In the genomic region with DNA sequence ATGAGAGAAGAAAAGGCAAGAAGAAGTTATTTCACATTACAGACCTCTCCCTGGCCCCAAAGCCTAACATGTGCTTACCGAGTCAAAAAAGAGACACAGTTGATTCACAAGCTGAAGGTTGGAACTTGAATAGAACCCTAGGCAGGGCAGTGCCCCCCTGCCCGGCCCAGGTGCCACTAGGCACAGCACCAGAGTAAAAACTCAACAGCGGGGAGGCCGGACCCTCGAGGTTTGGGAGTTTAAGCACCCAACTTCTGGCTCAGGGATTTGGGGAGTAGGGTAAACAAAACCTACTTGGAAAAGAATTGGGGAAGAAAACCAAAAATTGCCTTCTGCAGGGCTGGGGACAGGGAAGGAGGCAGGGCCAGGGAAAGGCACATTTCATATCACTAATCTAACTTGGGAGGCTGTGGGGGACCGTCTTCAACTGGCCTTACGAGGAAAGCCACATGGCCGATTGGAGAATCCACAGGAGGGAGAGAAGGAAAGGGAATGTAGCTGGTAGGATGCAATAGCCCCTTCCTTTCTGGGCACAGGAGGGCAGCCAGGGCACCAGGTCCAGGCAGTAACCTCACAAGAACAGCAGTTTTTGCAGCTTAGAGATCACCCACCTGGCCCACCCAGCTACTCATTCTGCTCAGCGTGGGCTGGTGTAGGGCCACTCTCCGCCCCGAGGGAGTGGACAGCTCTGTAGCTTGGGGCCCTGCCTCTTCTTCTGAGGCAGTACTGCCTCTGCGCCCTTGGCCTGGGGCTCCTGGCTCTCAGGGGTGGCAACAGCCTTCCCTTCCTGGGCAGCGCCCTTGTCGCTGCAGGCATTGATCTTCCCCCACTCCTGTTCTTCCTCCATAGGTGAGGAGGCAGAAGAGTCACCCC, we compare ENCODE assay signal across 18 cellular contexts. TPM values are rescaled to one million over a fixed set of nuclear protein-coding genes. Genes with fewer than 3 reads are reported as not detected.
A peak's percentile ranks its signal among the peaks of the same experiment; 100 is the strongest.
DNase-seq lines count a peak whose midpoint lies in the region; ATAC-seq and TF ChIP-seq lines count a peak whose summit lies in the region.
"Had no signal": no experiment of that assay in that cellular context is flagged by ENCODE, and none has a peak within 500 bp of the region (broad histone marks: within the 10 kb centered on the region; RNA-seq: fewer than 3 reads in every experiment).

No MANE protein-coding gene starts in this region.

- H3K36me3 ChIP-seq in GM23338 (ENCODE audit: insufficient read depth) (peaks cover 13% of the 10 kb centered on the region), neural progenitor cell (no peaks in the 10 kb centered on the region)
- H3K36me3 ChIP-seq: ovary had no signal

- H3K9me2 ChIP-seq in GM23338 (ENCODE audit: insufficient read depth) = no peaks in the 10 kb centered on the region

- H3K9me3 ChIP-seq in neural progenitor cell (ENCODE audit: low read depth) = no peaks in the 10 kb centered on the region
- H3K9me3 ChIP-seq: ovary, SJSA1 had no signal

- H3K9ac ChIP-seq in neural progenitor cell = no peak overlapping the region

- H3K4me2 ChIP-seq in GM23338 = no peak overlapping the region
- no peak overlapping the region for H3K4me2 ChIP-seq in neural progenitor cell

- H3K27me3 Mint-ChIP-seq in GM23338 (ENCODE audit: insufficient read depth, low read depth, poor library complexity) = peaks cover 6% of the 10 kb centered on the region
- H3K27me3 Mint-ChIP-seq in brain = no peaks in the 10 kb centered on the region
- no peaks in the 10 kb centered on the region for H3K27me3 Mint-ChIP-seq in neural progenitor cell (ENCODE audit: insufficient read depth, low read depth)
- H3K27me3 Mint-ChIP-seq: activated CD8-positive, alpha-beta T cell treated with anti-CD3 and anti-CD28 coated beads for 36 hours had no signal

- peak overlapping the region; percentile 64; the same call in 1 of the 2 replicates for H2AFZ ChIP-seq in GM23338
- no peak overlapping the region for H2AFZ ChIP-seq in neural progenitor cell (replicated peaks)

- H3K27ac ChIP-seq in C4-2B = peak overlapping the region; percentile 71
- H3K27ac ChIP-seq in GM23338 (ENCODE audit: low read depth) = no peak overlapping the region
- no peak overlapping the region for H3K27ac ChIP-seq in neural progenitor cell
- H3K27ac ChIP-seq: SJSA1 had no signal

- no peaks in the 10 kb centered on the region for H4K20me1 ChIP-seq in GM23338 (replicated peaks; ENCODE audit: insufficient read depth)
- H4K20me1 ChIP-seq in neural progenitor cell (ENCODE audit: low read depth) = no peaks in the 10 kb centered on the region

- no peaks in the 10 kb centered on the region; the same call in 1 of the 2 replicates for H3K4me1 ChIP-seq in GM23338 (ENCODE audit: insufficient read depth)
- no peaks in the 10 kb centered on the region for H3K4me1 ChIP-seq in neural progenitor cell

- H3F3A ChIP-seq in GM23338 (replicated peaks; ENCODE audit: low read depth) = no peaks in the 10 kb centered on the region; the same call in 1 of the 2 replicates
- H3F3A ChIP-seq in neural progenitor cell (ENCODE audit: low read depth) = no peaks in the 10 kb centered on the region

- H3K4me3 Mint-ChIP-seq in GM23338 (no peak overlapping the region; the same call in 2 of the 3 replicates), brain (peak overlapping the region; percentile 16 to 77 (median 60)), neural progenitor cell (peak overlapping the region; percentile 46)

- ATAC-seq in GM23338 = no peak
- ATAC-seq: HCT116 had no signal

- H3K36me3 Mint-ChIP-seq in GM23338 (ENCODE audit: low read depth) = peaks cover 19% of the 10 kb centered on the region
- H3K36me3 Mint-ChIP-seq in brain = peaks cover 6% of the 10 kb centered on the region
- H3K36me3 Mint-ChIP-seq in neural progenitor cell = peaks cover 9% of the 10 kb centered on the region

- H3K27me3 ChIP-seq in GM23338 (ENCODE audit: insufficient read depth) (no peaks in the 10 kb centered on the region), neural progenitor cell (no peaks in the 10 kb centered on the region)
- H3K27me3 ChIP-seq: ovary, SJSA1 had no signal

- H3K79me2 ChIP-seq in GM23338 (replicated peaks; ENCODE audit: insufficient read depth) (no peaks in the 10 kb centered on the region), neural progenitor cell (ENCODE audit: low read depth) (peaks cover 9% of the 10 kb centered on the region)

- TF ChIP-seq CTCF in C4-2B (conservative IDR thresholded peaks at IDR 0.05) (no peak), GM23338 (conservative IDR thresholded peaks at IDR 0.05; ENCODE audit: low read depth in 2 of 2) (no peak), brain (conservative IDR thresholded peaks at IDR 0.05) (no peak), neural progenitor cell (IDR thresholded peaks at IDR 0.05) (no peak)

- H3K27ac Mint-ChIP-seq in GM23338 (no peak overlapping the region), brain (peak overlapping the region in 1 of 5 experiments; percentile 53), neural progenitor cell (no peak overlapping the region)

- peaks cover 5% of the 10 kb centered on the region for H3K4me1 Mint-ChIP-seq in GM23338
- peaks cover 14% of the 10 kb centered on the region for H3K4me1 Mint-ChIP-seq in brain
- H3K4me1 Mint-ChIP-seq in neural progenitor cell = peaks cover 8% of the 10 kb centered on the region

- no peak for DNase-seq in GM23338 (ENCODE audit: low spot score)
- no peak for DNase-seq in neural progenitor cell (ENCODE audit: low spot score)
- no peak for DNase-seq in D341Med (ENCODE audit: low spot score)
- no peak for DNase-seq in glomerular visceral epithelial cell (ENCODE audit: extremely low spot score)
- no peak for DNase-seq in SW480 (ENCODE audit: low spot score)
- DNase-seq: activated CD8-positive, alpha-beta T cell treated with anti-CD3 and anti-CD28 coated beads for 36 hours; aorta; hippocampal formation; midbrain; NCI-H1092 treated with DMSO at 0.1 percent for 48 hours; ovary had no signal

- no peaks in the 10 kb centered on the region for H3K9me3 Mint-ChIP-seq in GM23338
- H3K9me3 Mint-ChIP-seq in brain = no peaks in the 10 kb centered on the region
- H3K9me3 Mint-ChIP-seq in neural progenitor cell = no peaks in the 10 kb centered on the region
- H3K9me3 Mint-ChIP-seq: activated CD8-positive, alpha-beta T cell treated with anti-CD3 and anti-CD28 coated beads for 36 hours had no signal

- H3K4me3 ChIP-seq in GM23338 = no peak overlapping the region
- H3K4me3 ChIP-seq in neural progenitor cell = no peak overlapping the region

RNA-seq across cellular contexts. Expression of gene HEBP2, which starts 1.8 kb away (rescaled TPM):
- 14.7 and 25.6 TPM in 2 replicates for total RNA-seq in GM23338 (2014; rRNA removed; shearing (Covaris generic))
- polyA plus RNA-seq in GM23338 (2016; fragmentation: Nextera tagmentation; extraction: Ambion mirVana) (118 and 127 TPM in 2 replicates), brain (ENCODE audit: insufficient read depth, low read depth, low replicate concordance) (37.2 TPM)
- total RNA-seq in neural progenitor cell (ENCODE audit: low replicate concordance) = 11.9 and 15.1 TPM in 2 replicates

RNA-seq across cellular contexts. Expression of gene SMIM28, which starts 24.5 kb away (rescaled TPM):
- total RNA-seq in GM23338 (2014; rRNA removed; shearing (Covaris generic)) = not detected in 2 replicates
- polyA plus RNA-seq in GM23338 (2016; fragmentation: Nextera tagmentation; extraction: Ambion mirVana) (not detected in 2 replicates), brain (ENCODE audit: insufficient read depth, low read depth, low replicate concordance) (not detected)
- total RNA-seq in neural progenitor cell (ENCODE audit: low replicate concordance) = not detected in 2 replicates
- total RNA-seq: activated CD8-positive, alpha-beta T cell treated with anti-CD3 and anti-CD28 coated beads for 36 hours; aorta; cerebellum; kidney epithelial cell; ovary; SJSA1; temporal lobe had no signal
- polyA plus RNA-seq: aorta, ovary had no signal
